In the genomic region with DNA sequence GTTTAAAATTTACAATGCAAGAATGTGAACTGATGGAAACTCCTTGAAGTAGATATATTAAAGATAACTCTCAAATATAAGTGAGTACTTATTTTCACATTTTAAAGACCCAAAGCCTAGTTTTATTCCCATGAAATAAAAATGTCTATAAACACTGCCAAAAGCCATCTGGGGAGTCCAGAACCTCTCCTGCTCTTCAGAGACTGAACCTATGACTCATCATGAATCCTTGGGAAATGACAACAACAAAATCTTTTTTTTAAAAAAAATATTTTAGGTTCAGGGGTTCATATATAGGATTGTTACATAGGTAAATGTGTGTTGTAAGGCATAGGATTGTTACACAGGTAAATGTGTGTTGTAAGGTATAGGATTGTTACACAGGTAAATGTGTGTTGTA, we compare ENCODE assay signal across 1 cellular context.
TF ChIP-seq lines count a peak whose summit lies in the region.

No MANE protein-coding gene starts in this region.

TF ChIP-seq in IMR-90, 13 proteins besides CTCF, POLR2A, EP300 and RAD21 (continued from another document):
- TF ChIP-seq FOS (IDR thresholded peaks at IDR 0.05; ENCODE audit: low read depth, low read length) (peak; percentile 21; the same call in 1 of the 2 replicates), CHD1 (IDR thresholded peaks at IDR 0.05; ENCODE audit: low read depth, low read length) (no peak), CEBPB (IDR thresholded peaks at IDR 0.05; ENCODE audit: low read depth, low read length) (no peak)
- TF ChIP-seq, protein P1, sequence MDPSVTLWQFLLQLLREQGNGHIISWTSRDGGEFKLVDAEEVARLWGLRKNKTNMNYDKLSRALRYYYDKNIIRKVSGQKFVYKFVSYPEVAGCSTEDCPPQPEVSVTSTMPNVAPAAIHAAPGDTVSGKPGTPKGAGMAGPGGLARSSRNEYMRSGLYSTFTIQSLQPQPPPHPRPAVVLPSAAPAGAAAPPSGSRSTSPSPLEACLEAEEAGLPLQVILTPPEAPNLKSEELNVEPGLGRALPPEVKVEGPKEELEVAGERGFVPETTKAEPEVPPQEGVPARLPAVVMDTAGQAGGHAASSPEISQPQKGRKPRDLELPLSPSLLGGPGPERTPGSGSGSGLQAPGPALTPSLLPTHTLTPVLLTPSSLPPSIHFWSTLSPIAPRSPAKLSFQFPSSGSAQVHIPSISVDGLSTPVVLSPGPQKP (IDR thresholded peaks at IDR 0.05; ENCODE audit: borderline replicate concordance, low read depth, low read length), result no peak
